8 cellular contexts compared by ENCODE assay signal in the genomic region with DNA sequence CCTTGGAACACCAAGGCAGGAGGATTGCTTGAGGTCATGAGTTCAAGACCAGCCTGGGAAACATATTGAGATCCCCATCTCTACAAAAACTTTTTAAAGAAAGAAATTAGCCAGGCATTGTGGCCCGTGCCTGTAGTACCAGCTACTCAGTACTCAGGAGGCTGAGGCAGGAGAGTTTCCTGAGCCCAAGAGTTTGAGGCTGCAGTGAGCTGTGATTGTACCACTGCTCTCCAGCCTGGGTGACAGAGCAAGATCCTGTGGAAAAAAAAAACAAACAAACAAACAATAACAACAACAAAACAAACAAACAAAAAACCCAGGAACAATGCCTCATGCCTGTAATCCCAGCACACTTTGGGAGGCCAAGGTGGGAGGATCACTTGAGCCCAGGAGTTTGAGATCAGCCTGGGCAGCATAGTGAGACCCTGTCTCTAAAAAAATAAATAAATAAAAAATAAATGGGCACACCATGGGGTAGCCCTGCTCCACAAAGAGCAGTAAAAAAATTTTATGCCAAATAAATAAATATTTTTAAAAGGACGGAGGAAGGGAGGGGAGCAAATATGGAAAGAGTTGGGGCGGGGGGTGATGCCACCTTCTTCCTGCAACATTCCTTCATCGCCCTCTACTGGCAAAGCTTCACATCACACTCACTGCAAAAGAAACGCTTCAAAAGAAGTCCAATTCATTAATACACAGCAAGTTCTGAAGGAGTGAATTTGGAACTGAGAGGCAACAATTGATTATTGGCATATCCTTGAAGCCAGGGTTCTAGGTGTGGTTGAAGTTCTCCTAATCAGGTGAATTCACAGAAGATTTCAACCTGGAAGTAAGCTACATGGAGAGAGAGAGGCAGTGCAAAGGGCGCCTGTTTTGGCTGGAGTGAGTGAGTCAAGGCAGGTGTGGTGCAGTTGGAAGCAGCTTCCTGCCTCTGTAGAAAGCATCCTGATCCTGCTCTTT. TPM values are rescaled to one million over a fixed set of nuclear protein-coding genes. Genes with fewer than 3 reads are reported as not detected.
DNase-seq lines count a peak whose midpoint lies in the region; ATAC-seq and TF ChIP-seq lines count a peak whose summit lies in the region.

No MANE protein-coding gene starts in this region.

- H3K4me1 Mint-ChIP-seq in T-cell = peaks cover 8 to 16% (median 14%) of the 10 kb centered on the region in 3 donors

- H3K27me3 Mint-ChIP-seq in T-cell = no peaks in the 10 kb centered on the region

- intact Hi-C loops in adrenal gland (cut with DNase I) = loop anchor here in 1 of 2 donors (5.0 to 10.0 kb wide), 2 partner anchors 67 to 425 kb away; no protein-coding TSS in a partner anchor
- intact Hi-C loops in spleen (cut with DNase I; ENCODE audit: low total_unique reads) = loop anchor here (5.0 kb wide), 2 partner anchors 67 to 422 kb away; no protein-coding TSS in a partner anchor

- H3K4me1 ChIP-seq in Karpas-422 (ENCODE audit: low read length) (no peaks in the 10 kb centered on the region), adrenal gland (replicated peaks in 1 of 2) (no peaks in the 10 kb centered on the region), spleen (peaks cover 8 to 28% (median 18%) of the 10 kb centered on the region in 6 donors)

- no peaks in the 10 kb centered on the region for H3K9me3 Mint-ChIP-seq in T-cell

- no peaks in the 10 kb centered on the region for H3K79me2 ChIP-seq in Karpas-422 (ENCODE audit: low read length)

- TF ChIP-seq POLR2A in adrenal gland (IDR thresholded peaks at IDR 0.05) (no peak), spleen (IDR thresholded peaks at IDR 0.05) (no peak)

- no peak overlapping the region for H2AFZ ChIP-seq in Karpas-422 (ENCODE audit: low read length)

- H3K36me3 ChIP-seq in Karpas-422 (ENCODE audit: insufficient read depth, low read length) = no peaks in the 10 kb centered on the region
- no peaks in the 10 kb centered on the region for H3K36me3 ChIP-seq in adrenal gland (replicated peaks in 1 of 2)
- H3K36me3 ChIP-seq in spleen = no peaks in the 10 kb centered on the region

- no peak overlapping the region for H3K4me2 ChIP-seq in Karpas-422 (ENCODE audit: low read depth, low read length, poor library complexity, severe bottlenecking)

- peak; percentile 73 to 84 (median 79) for ATAC-seq in T-cell (replicated peaks in 1 of 4)
- ATAC-seq in HG03469 (IDR thresholded peaks at IDR 0.05; ENCODE audit: unreplicated experiment) = no peak

- CTCF ChIA-PET in T-cell (lab: Charles Lee) = interaction anchor here (0.6 to 5.5 kb wide), 29 partner anchors 10 to 560 kb away, joined by 3 to 62 read pairs (median 5); a partner anchor contains a TSS

- WGBS in adrenal gland, 4 donors = 28 to 31% (median 31%) methylated on average over 6 of the region's 6 CpGs
- 28 to 33% (median 30%) methylated on average over 6 of the region's 6 CpGs for WGBS in spleen, 5 donors

- H3K9me2 ChIP-seq in Karpas-422 (replicated peaks; ENCODE audit: insufficient read depth, low read length) = no peaks in the 10 kb centered on the region

- no peak overlapping the region for H3K27ac ChIP-seq in Karpas-422 (ENCODE audit: low read length)
- H3K27ac ChIP-seq in adrenal gland = no peak overlapping the region
- H3K27ac ChIP-seq in spleen = peak overlapping the region in 4 of 8 donors; percentile 58 to 77 (median 68)

- POLR2A ChIA-PET in T-cell (lab: Charles Lee) = interaction anchor here in 1 of 2 donors (0.7 to 1.4 kb wide), 3 partner anchors 66 to 71 kb away, joined by 3 to 8 read pairs (median 6); no protein-coding TSS in a partner anchor

- H3K4me3 ChIP-seq in Karpas-422 (ENCODE audit: low read length) = no peak overlapping the region
- no peak overlapping the region for H3K4me3 ChIP-seq in adrenal gland
- no peak overlapping the region for H3K4me3 ChIP-seq in spleen

- no peak overlapping the region for H3K4me3 Mint-ChIP-seq in T-cell

- no peaks in the 10 kb centered on the region for H3K36me3 Mint-ChIP-seq in T-cell

- H3K27ac Mint-ChIP-seq in T-cell = peak overlapping the region in 1 of 2 donors; percentile 66

- DNase-seq in activated gamma-delta T cell treated with Interleukin-2 at 50 U/mL for 16 hours = peak; percentile 71
- DNase-seq in activated gamma-delta T cell (lab: John Stamatoyannopoulos, UW) = no peak
- DNase-seq in Karpas-422 = peak; percentile 85
- peak; percentile 25 to 75 (median 58) for DNase-seq in T-cell
- DNase-seq in adrenal gland = peak; percentile 59 to 85 (median 72)
- peak; percentile 51 for DNase-seq in hepatic stellate cell (ENCODE audit: low spot score)
- no peak for DNase-seq in spleen

- no peak overlapping the region for H3K9ac ChIP-seq in Karpas-422 (ENCODE audit: low read length)

- peak; percentile 73 to 89 (median 82) for TF ChIP-seq CTCF in adrenal gland (IDR thresholded peaks at IDR 0.05)
- peak; percentile 69 to 92 (median 86) for TF ChIP-seq CTCF in spleen (IDR thresholded peaks at IDR 0.05 in 8 of 11, conservative IDR thresholded peaks at IDR 0.05 in 3 of 11)

- H3K9me3 ChIP-seq in Karpas-422 (ENCODE audit: low read length) = no peaks in the 10 kb centered on the region
- no peaks in the 10 kb centered on the region for H3K9me3 ChIP-seq in adrenal gland (replicated peaks in 1 of 3)
- no peaks in the 10 kb centered on the region for H3K9me3 ChIP-seq in spleen

- H3K27me3 ChIP-seq in Karpas-422 (ENCODE audit: low read length) = no peaks in the 10 kb centered on the region
- no peaks in the 10 kb centered on the region for H3K27me3 ChIP-seq in adrenal gland
- H3K27me3 ChIP-seq in spleen (replicated peaks in 1 of 7) = no peaks in the 10 kb centered on the region

- H4K20me1 ChIP-seq in Karpas-422 (ENCODE audit: insufficient read depth, low read depth, low read length) = no peaks in the 10 kb centered on the region

RNA-seq across cellular contexts. Expression of a gene that starts 8.8 kb away (rescaled TPM):
- 10.0 and 11.6 TPM in 2 replicates for total RNA-seq in Karpas-422 (2014; rRNA removed; shearing (Covaris generic); ENCODE audit: low replicate concordance)
- total RNA-seq in T-cell (10 to 100 TPM; 44.9 to 66.8 (median 57.0) TPM), adrenal gland (10 to 100 TPM in 7 of 8 donors, 1 to 10 TPM in 1; 8.6 to 31.3 (median 19.6) TPM), spleen (10 to 100 TPM; 40.3 to 90.8 (median 49.9) TPM)
- polyA plus RNA-seq in adrenal gland (10 to 100 TPM in 2 of 3 donors, 1 to 10 TPM in 1; 7.6 to 11.2 (median 10.7) TPM), spleen (10 to 100 TPM in 2 of 3 donors, 1 to 10 TPM in 1; 9.3 to 14.3 (median 12.6) TPM)

RNA-seq across cellular contexts. Expression of a gene that starts 37.8 kb away (rescaled TPM):
- total RNA-seq in Karpas-422 (2014; rRNA removed; shearing (Covaris generic); ENCODE audit: low replicate concordance) = not detected in 2 replicates
- total RNA-seq in T-cell (1 to 10 TPM; 1.4 to 3.8 (median 1.9) TPM), adrenal gland (10 to 100 TPM; 17.8 to 46.4 (median 34.7) TPM), spleen (10 to 100 TPM; 12.4 to 43.1 (median 19.6) TPM)
- polyA plus RNA-seq in adrenal gland (10 to 100 TPM; 14.7 to 25.6 (median 17.4) TPM), spleen (10 to 100 TPM in 2 of 3 donors, 1 to 10 TPM in 1; 8.4 to 15.5 (median 10.8) TPM)

Comparison
In these comparisons a context has a peak if more than half of its experiments do, and no peak if none do; other contexts are left out.
1. DNase-seq: peak in activated gamma-delta T cell treated with Interleukin-2 at 50 U/mL for 16 hours (single experiment), Karpas-422 (single experiment), T-cell (34 of 34), adrenal gland (7 of 7) and hepatic stellate cell (single experiment); none in activated gamma-delta T cell (single experiment) and spleen (single experiment).